1 cellular context compared by ENCODE assay signal in the genomic region with DNA sequence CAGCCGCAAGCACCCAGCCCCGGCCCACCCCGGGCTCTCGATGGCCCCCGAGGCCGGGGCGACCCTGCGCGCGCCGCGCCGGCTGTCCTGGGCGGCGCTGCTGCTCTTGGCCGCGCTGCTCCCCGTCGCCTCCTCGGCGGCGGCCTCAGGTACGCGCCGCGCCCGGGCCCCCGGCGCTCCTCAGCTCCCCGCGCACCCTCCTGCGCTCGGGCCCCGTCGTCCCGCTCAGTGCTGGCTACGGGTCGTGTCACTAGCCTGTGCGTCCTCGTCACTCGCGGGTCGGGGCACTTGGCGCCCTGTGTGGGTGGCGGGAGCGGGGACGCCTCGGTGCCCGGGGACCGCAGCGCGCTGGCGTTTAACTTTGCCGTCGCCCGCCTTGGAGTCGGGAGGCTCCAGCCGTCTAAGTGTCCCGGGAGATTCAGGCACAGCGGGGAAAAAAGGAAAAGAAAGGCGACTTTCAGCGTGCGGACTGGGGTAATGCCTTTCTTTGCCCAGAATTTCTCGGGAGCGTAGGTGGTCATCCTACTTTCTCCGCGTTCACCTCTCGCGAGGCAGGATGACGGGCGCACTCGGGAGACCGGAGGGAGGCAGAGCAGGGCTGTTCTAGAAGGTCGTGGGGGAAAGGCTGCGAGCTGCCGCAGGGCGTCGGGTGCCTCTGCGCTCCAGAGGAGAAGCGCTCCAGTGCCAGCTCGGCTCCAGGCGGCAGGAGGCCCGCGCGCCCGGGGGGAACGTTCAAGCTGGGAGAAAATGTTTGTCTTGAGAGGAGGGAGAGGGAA.
TF ChIP-seq lines count a peak whose summit lies in the region.

No MANE protein-coding gene starts in this region.

TF ChIP-seq in HEK293, 187 proteins besides CTCF, POLR2A, EP300 and RAD21 (continued from another document and continues in another):
- TF ChIP-seq ZNF335 (tag by site-specific recombination; conservative IDR thresholded peaks at IDR 0.05) (peak; percentile 97), ZBTB8A (tag by site-specific recombination; IDR thresholded peaks at IDR 0.05) (peak; percentile 95), ZNF514 (tag by site-specific recombination; IDR thresholded peaks at IDR 0.05) (no peak), ZNF157 (tag by site-specific recombination; IDR thresholded peaks at IDR 0.05) (no peak), ZNF501 (tag by site-specific recombination; IDR thresholded peaks at IDR 0.05) (no peak), MZF1 (tag by site-specific recombination; IDR thresholded peaks at IDR 0.05; ENCODE audit: borderline replicate concordance) (no peak), ZNF544 (tag by site-specific recombination; IDR thresholded peaks at IDR 0.05) (no peak), EGR2 (tag by site-specific recombination; IDR thresholded peaks at IDR 0.05; ENCODE audit: low read depth) (peak; percentile 56), PRDM1 (tag by site-specific recombination; IDR thresholded peaks at IDR 0.05) (peak; percentile 96), TRIM28 (IDR thresholded peaks at IDR 0.05; ENCODE audit: borderline replicate concordance, low read length) (no peak), ZNF473 (tag by site-specific recombination; IDR thresholded peaks at IDR 0.05) (no peak), IKZF3 (tag by site-specific recombination; IDR thresholded peaks at IDR 0.05) (no peak), ZNF707 (tag by site-specific recombination; IDR thresholded peaks at IDR 0.05) (no peak), ZFP3 (tag by site-specific recombination; IDR thresholded peaks at IDR 0.05; ENCODE audit: low read depth) (no peak), OVOL3 (tag by site-specific recombination; IDR thresholded peaks at IDR 0.05) (no peak), ZNF521 (tag by site-specific recombination; IDR thresholded peaks at IDR 0.05) (no peak), ZBTB17 (tag by site-specific recombination; IDR thresholded peaks at IDR 0.05) (peak; percentile 96), ZNF155 (tag by site-specific recombination; IDR thresholded peaks at IDR 0.05) (no peak), SCRT2 (tag by site-specific recombination; IDR thresholded peaks at IDR 0.05) (no peak), SCRT1 (tag by site-specific recombination; IDR thresholded peaks at IDR 0.05; ENCODE audit: borderline replicate concordance) (no peak), ZNF416 (tag by site-specific recombination; IDR thresholded peaks at IDR 0.05) (no peak), ZFHX2 (tag by site-specific recombination; conservative IDR thresholded peaks at IDR 0.05) (peak; percentile 89), ZNF561 (tag by site-specific recombination; IDR thresholded peaks at IDR 0.05; ENCODE audit: borderline replicate concordance) (peak; percentile 37; the same call in 1 of the 2 replicates), ZNF600 (tag by site-specific recombination; IDR thresholded peaks at IDR 0.05) (peak; percentile 55; the same call in 1 of the 2 replicates), ZNF311 (tag by site-specific recombination; IDR thresholded peaks at IDR 0.05; ENCODE audit: borderline replicate concordance) (no peak), ZNF701 (tag by site-specific recombination; IDR thresholded peaks at IDR 0.05) (no peak), ZNF175 (tag by site-specific recombination; IDR thresholded peaks at IDR 0.05) (no peak), ZNF529 (tag by site-specific recombination; IDR thresholded peaks at IDR 0.05; ENCODE audit: insufficient replicate concordance) (no peak), REPIN1 (tag by site-specific recombination; IDR thresholded peaks at IDR 0.05; ENCODE audit: low read depth) (no peak), KLF9 (tag by site-specific recombination; IDR thresholded peaks at IDR 0.05; ENCODE audit: low read depth) (no peak), ZNF626 (tag by site-specific recombination; IDR thresholded peaks at IDR 0.05) (no peak), ZIC2 (tag by site-specific recombination; IDR thresholded peaks at IDR 0.05) (peak; percentile 85), ZNF426 (tag by site-specific recombination; IDR thresholded peaks at IDR 0.05) (no peak), MYNN (tag by site-specific recombination; IDR thresholded peaks at IDR 0.05; ENCODE audit: borderline replicate concordance) (no peak), KLF7 (tag by site-specific recombination; IDR thresholded peaks at IDR 0.05; ENCODE audit: borderline replicate concordance) (no peak), ZNF530 (tag by site-specific recombination; IDR thresholded peaks at IDR 0.05; ENCODE audit: low read depth) (no peak), ZNF596 (tag by site-specific recombination; IDR thresholded peaks at IDR 0.05) (no peak)
- TF ChIP-seq, protein P1, sequence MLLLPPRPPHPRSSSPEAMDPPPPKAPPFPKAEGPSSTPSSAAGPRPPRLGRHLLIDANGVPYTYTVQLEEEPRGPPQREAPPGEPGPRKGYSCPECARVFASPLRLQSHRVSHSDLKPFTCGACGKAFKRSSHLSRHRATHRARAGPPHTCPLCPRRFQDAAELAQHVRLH (tag by site-specific recombination; IDR thresholded peaks at IDR 0.05): no peak
- TF ChIP-seq, protein P2, sequence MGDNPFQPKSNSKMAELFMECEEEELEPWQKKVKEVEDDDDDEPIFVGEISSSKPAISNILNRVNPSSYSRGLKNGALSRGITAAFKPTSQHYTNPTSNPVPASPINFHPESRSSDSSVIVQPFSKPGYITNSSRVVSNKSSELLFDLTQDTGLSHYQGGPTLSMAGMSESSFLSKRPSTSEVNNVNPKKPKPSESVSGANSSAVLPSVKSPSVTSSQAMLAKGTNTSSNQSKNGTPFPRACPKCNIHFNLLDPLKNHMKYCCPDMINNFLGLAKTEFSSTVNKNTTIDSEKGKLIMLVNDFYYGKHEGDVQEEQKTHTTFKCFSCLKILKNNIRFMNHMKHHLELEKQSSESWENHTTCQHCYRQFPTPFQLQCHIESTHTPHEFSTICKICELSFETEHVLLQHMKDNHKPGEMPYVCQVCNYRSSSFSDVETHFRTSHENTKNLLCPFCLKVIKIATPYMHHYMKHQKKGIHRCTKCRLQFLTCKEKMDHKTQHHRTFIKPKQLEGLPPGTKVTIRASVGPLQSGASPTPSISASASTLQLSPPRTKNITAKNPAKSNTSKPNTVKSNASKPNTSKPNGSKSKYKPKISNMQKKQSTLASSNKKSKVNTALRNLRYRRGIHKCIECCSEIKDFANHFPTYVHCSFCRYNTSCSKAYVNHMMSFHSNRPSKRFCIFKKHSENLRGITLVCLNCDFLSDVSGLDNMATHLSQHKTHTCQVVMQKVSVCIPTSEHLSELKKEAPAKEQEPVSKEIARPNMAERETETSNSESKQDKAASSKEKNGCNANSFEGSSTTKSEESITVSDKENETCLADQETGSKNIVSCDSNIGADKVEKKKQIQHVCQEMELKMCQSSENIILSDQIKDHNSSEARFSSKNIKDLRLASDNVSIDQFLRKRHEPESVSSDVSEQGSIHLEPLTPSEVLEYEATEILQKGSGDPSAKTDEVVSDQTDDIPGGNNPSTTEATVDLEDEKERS (tag by site-specific recombination; IDR thresholded peaks at IDR 0.05): no peak
- TF ChIP-seq, protein P3, sequence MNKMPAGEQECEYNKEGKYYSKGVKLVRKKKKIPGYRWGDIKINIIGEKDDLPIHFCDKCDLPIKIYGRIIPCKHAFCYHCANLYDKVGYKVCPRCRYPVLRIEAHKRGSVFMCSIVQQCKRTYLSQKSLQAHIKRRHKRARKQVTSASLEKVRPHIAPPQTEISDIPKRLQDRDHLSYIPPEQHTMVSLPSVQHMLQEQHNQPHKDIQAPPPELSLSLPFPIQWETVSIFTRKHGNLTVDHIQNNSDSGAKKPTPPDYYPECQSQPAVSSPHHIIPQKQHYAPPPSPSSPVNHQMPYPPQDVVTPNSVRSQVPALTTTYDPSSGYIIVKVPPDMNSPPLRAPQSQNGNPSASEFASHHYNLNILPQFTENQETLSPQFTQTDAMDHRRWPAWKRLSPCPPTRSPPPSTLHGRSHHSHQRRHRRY (tag by site-specific recombination; IDR thresholded peaks at IDR 0.05): no peak
- TF ChIP-seq, protein P4, sequence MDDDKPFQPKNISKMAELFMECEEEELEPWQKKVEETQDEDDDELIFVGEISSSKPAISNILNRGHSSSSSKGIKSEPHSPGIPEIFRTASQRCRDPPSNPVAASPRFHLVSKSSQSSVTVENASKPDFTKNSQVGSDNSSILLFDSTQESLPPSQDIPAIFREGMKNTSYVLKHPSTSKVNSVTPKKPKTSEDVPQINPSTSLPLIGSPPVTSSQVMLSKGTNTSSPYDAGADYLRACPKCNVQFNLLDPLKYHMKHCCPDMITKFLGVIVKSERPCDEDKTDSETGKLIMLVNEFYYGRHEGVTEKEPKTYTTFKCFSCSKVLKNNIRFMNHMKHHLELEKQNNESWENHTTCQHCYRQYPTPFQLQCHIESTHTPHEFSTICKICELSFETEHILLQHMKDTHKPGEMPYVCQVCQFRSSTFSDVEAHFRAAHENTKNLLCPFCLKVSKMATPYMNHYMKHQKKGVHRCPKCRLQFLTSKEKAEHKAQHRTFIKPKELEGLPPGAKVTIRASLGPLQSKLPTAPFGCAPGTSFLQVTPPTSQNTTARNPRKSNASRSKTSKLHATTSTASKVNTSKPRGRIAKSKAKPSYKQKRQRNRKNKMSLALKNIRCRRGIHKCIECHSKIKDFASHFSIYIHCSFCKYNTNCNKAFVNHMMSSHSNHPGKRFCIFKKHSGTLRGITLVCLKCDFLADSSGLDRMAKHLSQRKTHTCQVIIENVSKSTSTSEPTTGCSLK (tag by site-specific recombination; IDR thresholded peaks at IDR 0.05): no peak
- TF ChIP-seq, protein P5, sequence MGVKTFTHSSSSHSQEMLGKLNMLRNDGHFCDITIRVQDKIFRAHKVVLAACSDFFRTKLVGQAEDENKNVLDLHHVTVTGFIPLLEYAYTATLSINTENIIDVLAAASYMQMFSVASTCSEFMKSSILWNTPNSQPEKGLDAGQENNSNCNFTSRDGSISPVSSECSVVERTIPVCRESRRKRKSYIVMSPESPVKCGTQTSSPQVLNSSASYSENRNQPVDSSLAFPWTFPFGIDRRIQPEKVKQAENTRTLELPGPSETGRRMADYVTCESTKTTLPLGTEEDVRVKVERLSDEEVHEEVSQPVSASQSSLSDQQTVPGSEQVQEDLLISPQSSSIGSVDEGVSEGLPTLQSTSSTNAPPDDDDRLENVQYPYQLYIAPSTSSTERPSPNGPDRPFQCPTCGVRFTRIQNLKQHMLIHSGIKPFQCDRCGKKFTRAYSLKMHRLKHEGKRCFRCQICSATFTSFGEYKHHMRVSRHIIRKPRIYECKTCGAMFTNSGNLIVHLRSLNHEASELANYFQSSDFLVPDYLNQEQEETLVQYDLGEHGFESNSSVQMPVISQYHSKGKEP (tag by site-specific recombination; IDR thresholded peaks at IDR 0.05): no peak
- TF ChIP-seq, protein P6, sequence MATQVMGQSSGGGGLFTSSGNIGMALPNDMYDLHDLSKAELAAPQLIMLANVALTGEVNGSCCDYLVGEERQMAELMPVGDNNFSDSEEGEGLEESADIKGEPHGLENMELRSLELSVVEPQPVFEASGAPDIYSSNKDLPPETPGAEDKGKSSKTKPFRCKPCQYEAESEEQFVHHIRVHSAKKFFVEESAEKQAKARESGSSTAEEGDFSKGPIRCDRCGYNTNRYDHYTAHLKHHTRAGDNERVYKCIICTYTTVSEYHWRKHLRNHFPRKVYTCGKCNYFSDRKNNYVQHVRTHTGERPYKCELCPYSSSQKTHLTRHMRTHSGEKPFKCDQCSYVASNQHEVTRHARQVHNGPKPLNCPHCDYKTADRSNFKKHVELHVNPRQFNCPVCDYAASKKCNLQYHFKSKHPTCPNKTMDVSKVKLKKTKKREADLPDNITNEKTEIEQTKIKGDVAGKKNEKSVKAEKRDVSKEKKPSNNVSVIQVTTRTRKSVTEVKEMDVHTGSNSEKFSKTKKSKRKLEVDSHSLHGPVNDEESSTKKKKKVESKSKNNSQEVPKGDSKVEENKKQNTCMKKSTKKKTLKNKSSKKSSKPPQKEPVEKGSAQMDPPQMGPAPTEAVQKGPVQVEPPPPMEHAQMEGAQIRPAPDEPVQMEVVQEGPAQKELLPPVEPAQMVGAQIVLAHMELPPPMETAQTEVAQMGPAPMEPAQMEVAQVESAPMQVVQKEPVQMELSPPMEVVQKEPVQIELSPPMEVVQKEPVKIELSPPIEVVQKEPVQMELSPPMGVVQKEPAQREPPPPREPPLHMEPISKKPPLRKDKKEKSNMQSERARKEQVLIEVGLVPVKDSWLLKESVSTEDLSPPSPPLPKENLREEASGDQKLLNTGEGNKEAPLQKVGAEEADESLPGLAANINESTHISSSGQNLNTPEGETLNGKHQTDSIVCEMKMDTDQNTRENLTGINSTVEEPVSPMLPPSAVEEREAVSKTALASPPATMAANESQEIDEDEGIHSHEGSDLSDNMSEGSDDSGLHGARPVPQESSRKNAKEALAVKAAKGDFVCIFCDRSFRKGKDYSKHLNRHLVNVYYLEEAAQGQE (tag by site-specific recombination; IDR thresholded peaks at IDR 0.05): no peak
- TF ChIP-seq, protein P7, sequence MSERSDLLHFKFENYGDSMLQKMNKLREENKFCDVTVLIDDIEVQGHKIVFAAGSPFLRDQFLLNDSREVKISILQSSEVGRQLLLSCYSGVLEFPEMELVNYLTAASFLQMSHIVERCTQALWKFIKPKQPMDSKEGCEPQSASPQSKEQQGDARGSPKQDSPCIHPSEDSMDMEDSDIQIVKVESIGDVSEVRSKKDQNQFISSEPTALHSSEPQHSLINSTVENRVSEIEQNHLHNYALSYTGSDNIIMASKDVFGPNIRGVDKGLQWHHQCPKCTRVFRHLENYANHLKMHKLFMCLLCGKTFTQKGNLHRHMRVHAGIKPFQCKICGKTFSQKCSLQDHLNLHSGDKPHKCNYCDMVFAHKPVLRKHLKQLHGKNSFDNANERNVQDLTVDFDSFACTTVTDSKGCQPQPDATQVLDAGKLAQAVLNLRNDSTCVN (tag by site-specific recombination; optimal IDR thresholded peaks at IDR 0.05): peak; percentile 89
- TF ChIP-seq, protein P8, sequence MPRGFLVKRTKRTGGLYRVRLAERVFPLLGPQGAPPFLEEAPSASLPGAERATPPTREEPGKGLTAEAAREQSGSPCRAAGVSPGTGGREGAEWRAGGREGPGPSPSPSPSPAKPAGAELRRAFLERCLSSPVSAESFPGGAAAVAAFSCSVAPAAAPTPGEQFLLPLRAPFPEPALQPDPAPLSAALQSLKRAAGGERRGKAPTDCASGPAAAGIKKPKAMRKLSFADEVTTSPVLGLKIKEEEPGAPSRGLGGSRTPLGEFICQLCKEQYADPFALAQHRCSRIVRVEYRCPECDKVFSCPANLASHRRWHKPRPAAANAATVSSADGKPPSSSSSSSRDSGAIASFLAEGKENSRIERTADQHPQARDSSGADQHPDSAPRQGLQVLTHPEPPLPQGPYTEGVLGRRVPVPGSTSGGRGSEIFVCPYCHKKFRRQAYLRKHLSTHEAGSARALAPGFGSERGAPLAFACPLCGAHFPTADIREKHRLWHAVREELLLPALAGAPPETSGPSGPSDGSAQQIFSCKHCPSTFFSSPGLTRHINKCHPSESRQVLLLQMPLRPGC (tag by site-specific recombination; IDR thresholded peaks at IDR 0.05): no peak
- TF ChIP-seq, protein P9, sequence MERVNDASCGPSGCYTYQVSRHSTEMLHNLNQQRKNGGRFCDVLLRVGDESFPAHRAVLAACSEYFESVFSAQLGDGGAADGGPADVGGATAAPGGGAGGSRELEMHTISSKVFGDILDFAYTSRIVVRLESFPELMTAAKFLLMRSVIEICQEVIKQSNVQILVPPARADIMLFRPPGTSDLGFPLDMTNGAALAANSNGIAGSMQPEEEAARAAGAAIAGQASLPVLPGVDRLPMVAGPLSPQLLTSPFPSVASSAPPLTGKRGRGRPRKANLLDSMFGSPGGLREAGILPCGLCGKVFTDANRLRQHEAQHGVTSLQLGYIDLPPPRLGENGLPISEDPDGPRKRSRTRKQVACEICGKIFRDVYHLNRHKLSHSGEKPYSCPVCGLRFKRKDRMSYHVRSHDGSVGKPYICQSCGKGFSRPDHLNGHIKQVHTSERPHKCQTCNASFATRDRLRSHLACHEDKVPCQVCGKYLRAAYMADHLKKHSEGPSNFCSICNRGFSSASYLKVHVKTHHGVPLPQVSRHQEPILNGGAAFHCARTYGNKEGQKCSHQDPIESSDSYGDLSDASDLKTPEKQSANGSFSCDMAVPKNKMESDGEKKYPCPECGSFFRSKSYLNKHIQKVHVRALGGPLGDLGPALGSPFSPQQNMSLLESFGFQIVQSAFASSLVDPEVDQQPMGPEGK (tag by site-specific recombination; IDR thresholded peaks at IDR 0.05): no peak; the same call in 1 of the 2 replicates
